Comparison of ENCODE assay signal across 9 cellular contexts in genomic region chr14:102088012-102088792, GRCh38. TPM values are rescaled to one million over a fixed set of nuclear protein-coding genes. Genes with fewer than 3 reads are reported as not detected.
DNase-seq lines count a peak whose midpoint lies in the region; ATAC-seq, FAIRE-seq and TF ChIP-seq lines count a peak whose summit lies in the region.
"Had no signal": no experiment of that assay in that cellular context is flagged by ENCODE, and none has a peak within 500 bp of the region (broad histone marks: within the 10 kb centered on the region; RNA-seq: fewer than 3 reads in every experiment).

No MANE protein-coding gene starts in this region.

- TF ChIP-seq EP300 in GM12878 (IDR thresholded peaks at IDR 0.05; ENCODE audit: borderline replicate concordance in 1 of 2, control insufficient read depth in 1 of 2, low read depth in 2 of 2, low read length in 2 of 2): no peak

- no peak for FAIRE-seq in GM12878 (lab: Jason Lieb, UNC)
- FAIRE-seq: islet of Langerhans had no signal

- RAD21 ChIA-PET in GM12878 (lab: Charles Lee; ENCODE audit: unreplicated experiment): interaction anchor here (1.0 to 1.7 kb wide), 4 partner anchors 8 to 226 kb away, joined by 3 to 7 read pairs (median 4); no protein-coding TSS in a partner anchor

- peak; percentile 55 for DNase-seq in T-helper 2 cell treated with Interferon-gamma antibody and Interleukin-4, amounts not matched to agents 5 μg/mL and 100 μg/mL, for 36 hours (ENCODE audit: low spot score)
- DNase-seq in GM12878 (ENCODE audit: low read depth, low spot score) (peak; percentile 21), HEK293T (ENCODE audit: extremely low spot score) (no peak), NCI-H1436 treated with DMSO at 0.1 percent for 48 hours (lab: John Stamatoyannopoulos, UW) (no peak)
- peak; percentile 46 to 59 for DNase-seq in stimulated activated CD4-positive, alpha-beta T cell treated with anti-CD3 and anti-CD28 coated beads, Interleukin-12 subunit alpha, Interleukin-12 subunit beta, amount 100 ng/mL, for 24 hours (ENCODE audit: low read depth in 2 of 2)

- POLR2A ChIA-PET in GM12878 (lab: Charles Lee) (interaction anchor here (0.6 to 1.5 kb wide), 18 partner anchors 8 to 1246 kb away, joined by 3 to 10 read pairs (median 4); partner anchors contain the start of genes EIF5 and WDR20), HEK293T (lab: Yijun Ruan, JAX) (interaction anchor here (0.6 to 1.2 kb wide), 9 partner anchors 8 to 229 kb away, joined by 3 to 5 read pairs (median 3); partner anchors contain the start of gene DYNC1H1)

- H3K9me3 Mint-ChIP-seq in T-helper 2 cell treated with Interferon-gamma antibody and Interleukin-4, amounts not matched to agents 5 μg/mL and 100 μg/mL, for 36 hours: no peaks in the 10 kb centered on the region

- H3K9me3 ChIP-seq in GM12878 (replicated peaks; ENCODE audit: control insufficient read depth, insufficient read depth, low read length) (no peaks in the 10 kb centered on the region), iPS-18c (ENCODE audit: control insufficient read depth, insufficient read depth, low read length) (no peaks in the 10 kb centered on the region)

- CTCF ChIA-PET in GM12878 (lab: Yijun Ruan, JAX) (interaction anchor here (0.5 to 2.9 kb wide), 5 partner anchors 10 to 228 kb away, joined by 3 to 25 read pairs (median 6); no protein-coding TSS in a partner anchor), HEK293T (lab: Yijun Ruan, JAX) (interaction anchor here (0.7 kb wide), 1 partner anchor 148 kb away, joined by 3 read pairs; no protein-coding TSS in a partner anchor)

- H3K27ac ChIP-seq in GM12878 (ENCODE audit: control insufficient read depth, insufficient read depth): peak overlapping the region; percentile 95

- SMC1A ChIA-PET in GM12878 (lab: Charles Lee; ENCODE audit: uncharacterized antibody, unreplicated experiment): interaction anchor here (0.6 to 1.7 kb wide), 5 partner anchors 8 to 126 kb away, joined by 3 to 5 read pairs (median 3); partner anchors contain the start of gene DYNC1H1

- peak overlapping the region; percentile 98 for H3K4me2 ChIP-seq in GM12878 (ENCODE audit: control insufficient read depth, insufficient read depth)

- TF ChIP-seq CTCF in GM12878 (IDR thresholded peaks at IDR 0.05 in 2 of 3, conservative IDR thresholded peaks at IDR 0.05 in 1 of 3; ENCODE audit: control insufficient read depth in 2 of 3, extremely low read depth in 1 of 3, insufficient read depth in 1 of 3, low read depth in 3 of 3, low read length in 3 of 3): no peak

- in situ Hi-C loops in GM18951 (cut with MboI; ENCODE audit: low sequenced_read_pairs, unreplicated experiment) (no loop called here), GM12878 (cut with MboI) (no loop called here)

- H3K4me3 Mint-ChIP-seq in T-helper 2 cell treated with Interferon-gamma antibody and Interleukin-4, amounts not matched to agents 5 μg/mL and 100 μg/mL, for 36 hours: peak overlapping the region; percentile 93

- TF ChIP-seq POLR2A in GM18951 (IDR thresholded peaks at IDR 0.05; ENCODE audit: extremely low read depth, insufficient read depth, insufficient read length): peak; percentile 57
- peak; percentile 71 for TF ChIP-seq POLR2A in GM12878 (IDR thresholded peaks at IDR 0.05; ENCODE audit: low read depth, low read length)

- peak overlapping the region; percentile 88 for H3K27ac Mint-ChIP-seq in T-helper 2 cell treated with Interferon-gamma antibody and Interleukin-4, amounts not matched to agents 5 μg/mL and 100 μg/mL, for 36 hours

- peak overlapping the region; percentile 84 for H2AFZ ChIP-seq in GM12878 (ENCODE audit: control insufficient read depth, low read depth, low read length)

- TF ChIP-seq RAD21 in GM12878 (IDR thresholded peaks at IDR 0.05; ENCODE audit: insufficient read depth, low read depth, low read length): no peak

- peaks cover 5% of the 10 kb centered on the region for H4K20me1 ChIP-seq in GM12878 (ENCODE audit: control insufficient read depth, insufficient read depth)

- WGBS in GM12878 (ENCODE audit: insufficient coverage, insufficient replicate concordance, low lambda C conversion rate, missing lambda C conversion rate): 3% methylated on average over 35 of the region's 39 CpGs

- H3K4me1 ChIP-seq in GM12878 (ENCODE audit: control insufficient read depth, insufficient read depth, low read length): peaks cover 9% of the 10 kb centered on the region

- no peaks in the 10 kb centered on the region for H3K27me3 Mint-ChIP-seq in T-helper 2 cell treated with Interferon-gamma antibody and Interleukin-4, amounts not matched to agents 5 μg/mL and 100 μg/mL, for 36 hours (ENCODE audit: low read depth)

- intact Hi-C loops in GM12878 (cut with micrococcal nuclease; ENCODE audit: unreplicated experiment): loop anchor here (2.0 to 5.0 kb wide), 3 partner anchors 123 to 326 kb away; partner anchors contain the start of genes DYNC1H1, PPP2R5C and ZNF839

- peaks cover 44% of the 10 kb centered on the region for H3K4me1 Mint-ChIP-seq in T-helper 2 cell treated with Interferon-gamma antibody and Interleukin-4, amounts not matched to agents 5 μg/mL and 100 μg/mL, for 36 hours (ENCODE audit: low read depth)

- peak overlapping the region; percentile 98 for H3K4me3 ChIP-seq in GM12878
- H3K4me3 ChIP-seq in iPS-18c (ENCODE audit: insufficient read depth, low read depth, low read length): peak overlapping the region; percentile 74

- peaks cover 50% of the 10 kb centered on the region for H3K79me2 ChIP-seq in GM12878 (ENCODE audit: control insufficient read depth, insufficient read depth, low read length)

- H3K36me3 ChIP-seq in GM12878 (ENCODE audit: control insufficient read depth in 2 of 2, insufficient read depth in 2 of 2, low read length in 1 of 2): peaks cover 7 to 22% of the 10 kb centered on the region in 2 experiments

- peaks cover 32% of the 10 kb centered on the region for H3K36me3 Mint-ChIP-seq in T-helper 2 cell treated with Interferon-gamma antibody and Interleukin-4, amounts not matched to agents 5 μg/mL and 100 μg/mL, for 36 hours (ENCODE audit: low read depth)

- ATAC-seq in GM12878 (peak; percentile 54), GM19035 (IDR thresholded peaks at IDR 0.05; ENCODE audit: unreplicated experiment) (no peak)

- no TSS peak for BruUV-seq in GM12878 (replicated peaks; lab: Mats Ljungman, UMichigan)

- H3K27me3 ChIP-seq in GM12878 (replicated peaks in 1 of 2; ENCODE audit: control insufficient read depth in 2 of 2, insufficient read depth in 2 of 2, low read length in 1 of 2): no peaks in the 10 kb centered on the region

- peak overlapping the region; percentile 85 for H3K9ac ChIP-seq in GM12878 (ENCODE audit: control insufficient read depth, insufficient read depth, low read length)

TF ChIP-seq in HEK293T, 16 proteins besides CTCF, POLR2A, EP300 and RAD21 (continues in another document):
- TF ChIP-seq PKNOX1 (IDR thresholded peaks at IDR 0.05): no peak
- TF ChIP-seq CTBP1 (IDR thresholded peaks at IDR 0.05; ENCODE audit: borderline replicate concordance): no peak
- no peak for TF ChIP-seq SUZ12 (IDR thresholded peaks at IDR 0.05)
- TF ChIP-seq SP1 (IDR thresholded peaks at IDR 0.05): no peak
- no peak for TF ChIP-seq ZNF384 (IDR thresholded peaks at IDR 0.05)
- no peak for TF ChIP-seq FOXK2 (IDR thresholded peaks at IDR 0.05)
- TF ChIP-seq HDGF (IDR thresholded peaks at IDR 0.05; ENCODE audit: borderline replicate concordance): no peak

RNA-seq across cellular contexts. Expression of gene HSP90AA1, which starts 1.4 kb away (rescaled TPM):
- 199 and 205 TPM in 2 replicates for total RNA-seq in GM12878 (2013; cell fraction: nucleolus; rRNA removed)
- total RNA-seq in GM12878 (2014; rRNA removed): 338 and 346 TPM in 2 replicates
- 262 and 271 TPM in 2 replicates for total RNA-seq in GM12878 (2014; rRNA removed; fragmentation: Illumina TruSeq; extraction: Trizol)
- total RNA-seq in GM12878 (2021): 590 and 599 TPM in 2 replicates
- 318 TPM for polyA plus RNA-seq in GM12878 (2011; ENCODE audit: low read depth)
- 679 and 903 TPM in 2 replicates for polyA plus RNA-seq in GM12878 (2011; rRNA removed)
- polyA plus RNA-seq in GM12878 (2011; cell fraction: cytosol; rRNA removed): 242 and 272 TPM in 2 replicates
- 184 and 273 TPM in 2 replicates for polyA plus RNA-seq in GM12878 (2011; cell fraction: nucleus; rRNA removed)
- polyA plus RNA-seq in GM12878 (2012): 360 and 494 TPM in 2 replicates
- 1,054 and 1,264 TPM in 2 replicates for polyA plus RNA-seq in GM12878 (2014; fragmentation: Illumina TruSeq; extraction: Trizol)
- 100 to 1,000 TPM; 555 to 817 TPM for polyA plus RNA-seq in GM12878 (2014; fragmentation: Nextera tagmentation; extraction: Ambion mirVana)
- polyA plus RNA-seq in GM12878 (2014; rRNA removed): 439 and 489 TPM in 2 replicates
- 1,000 to 10,000 TPM; 1,313 to 1,315 TPM for polyA plus RNA-seq in GM12878 (2016; fragmentation: Nextera tagmentation; extraction: Ambion mirVana)
- 367 and 534 TPM in 2 replicates for polyA minus RNA-seq in GM12878 (2011; rRNA and poly(A)+ RNA removed)
- polyA minus RNA-seq in GM12878 (2011; cell fraction: cytosol; rRNA and poly(A)+ RNA removed): 406 and 527 TPM in 2 replicates
- polyA minus RNA-seq in GM12878 (2011; cell fraction: nucleus; rRNA and poly(A)+ RNA removed): 126 and 179 TPM in 2 replicates

RNA-seq across cellular contexts. Expression of gene WDR20, which starts 51.5 kb away (rescaled TPM):
- 38.1 and 38.2 TPM in 2 replicates for total RNA-seq in GM12878 (2013; cell fraction: nucleolus; rRNA removed)
- total RNA-seq in GM12878 (2014; rRNA removed): 14.6 and 17.5 TPM in 2 replicates
- 19.4 and 20.4 TPM in 2 replicates for total RNA-seq in GM12878 (2014; rRNA removed; fragmentation: Illumina TruSeq; extraction: Trizol)
- 22.7 and 25.7 TPM in 2 replicates for total RNA-seq in GM12878 (2021)
- polyA plus RNA-seq in GM12878 (2011; ENCODE audit: low read depth): 10.3 TPM
- 17.0 and 18.1 TPM in 2 replicates for polyA plus RNA-seq in GM12878 (2011; rRNA removed)
- polyA plus RNA-seq in GM12878 (2011; cell fraction: cytosol; rRNA removed): 12.8 and 14.7 TPM in 2 replicates
- polyA plus RNA-seq in GM12878 (2011; cell fraction: nucleus; rRNA removed): 15.5 and 18.0 TPM in 2 replicates
- polyA plus RNA-seq in GM12878 (2012): 10.9 and 14.6 TPM in 2 replicates
- polyA plus RNA-seq in GM12878 (2014; fragmentation: Illumina TruSeq; extraction: Trizol): 18.7 and 19.1 TPM in 2 replicates
- polyA plus RNA-seq in GM12878 (2014; fragmentation: Nextera tagmentation; extraction: Ambion mirVana): 10 to 100 TPM in 1 of 2 experiments, 1 to 10 TPM in 1; 9.1 to 13.7 TPM
- 16.6 and 17.8 TPM in 2 replicates for polyA plus RNA-seq in GM12878 (2014; rRNA removed)
- polyA plus RNA-seq in GM12878 (2016; fragmentation: Nextera tagmentation; extraction: Ambion mirVana): 10 to 100 TPM; 24.0 to 25.9 TPM
- 28.9 and 31.2 TPM in 2 replicates for polyA minus RNA-seq in GM12878 (2011; rRNA and poly(A)+ RNA removed)
- polyA minus RNA-seq in GM12878 (2011; cell fraction: cytosol; rRNA and poly(A)+ RNA removed): 9.2 and 11.7 TPM in 2 replicates
- polyA minus RNA-seq in GM12878 (2011; cell fraction: nucleus; rRNA and poly(A)+ RNA removed): 17.2 and 28.2 TPM in 2 replicates

Comparison
In these comparisons a context has a peak if more than half of its experiments do, and no peak if none do; other contexts are left out.
1. DNase-seq: peak in T-helper 2 cell treated with Interferon-gamma antibody and Interleukin-4, amounts not matched to agents 5 μg/mL and 100 μg/mL, for 36 hours (single experiment), GM12878 (single experiment) and stimulated activated CD4-positive, alpha-beta T cell treated with anti-CD3 and anti-CD28 coated beads, Interleukin-12 subunit alpha, Interleukin-12 subunit beta, amount 100 ng/mL, for 24 hours (2 of 2); none in HEK293T (single experiment) and NCI-H1436 treated with DMSO at 0.1 percent for 48 hours (single experiment).